In genomic region chr1:218367118-218367517, GRCh38 we compare ENCODE assay signal across 2 cellular contexts.
A peak's percentile ranks its signal among the peaks of the same experiment; 100 is the strongest.
TF ChIP-seq lines count a peak whose summit lies in the region.

No MANE protein-coding gene starts in this region.

TF ChIP-seq in endothelial cell of umbilical vein, 7 proteins besides CTCF, POLR2A, EP300 and RAD21:
- no peak for TF ChIP-seq MYC (IDR thresholded peaks at IDR 0.05; ENCODE audit: low read depth, low read length)
- no peak for TF ChIP-seq JUN (IDR thresholded peaks at IDR 0.05; ENCODE audit: borderline replicate concordance, insufficient read depth, insufficient read length, low read depth)
- no peak for TF ChIP-seq GATA2 (IDR thresholded peaks at IDR 0.05; ENCODE audit: insufficient read depth, insufficient read length, low read depth, low read length)

TF ChIP-seq in HepG2, 621 proteins besides CTCF, POLR2A, EP300 and RAD21 (continues in another document):
- TF ChIP-seq CERS6 (CRISPR knock-in tag; IDR thresholded peaks at IDR 0.05) (no peak), SIX1 (CRISPR knock-in tag; IDR thresholded peaks at IDR 0.05; ENCODE audit: borderline replicate concordance) (no peak), STAG1 (CRISPR knock-in tag; IDR thresholded peaks at IDR 0.05) (0 out of 2 replicates have a peak, but pooled peaks have one; percentile 9), LCORL (IDR thresholded peaks at IDR 0.05) (no peak), LCORL (CRISPR knock-in tag; IDR thresholded peaks at IDR 0.05) (no peak), PAXIP1 (CRISPR knock-in tag; conservative IDR thresholded peaks at IDR 0.05) (0 out of 2 replicates have a peak, but pooled peaks have one; percentile 40), PCBP1 (IDR thresholded peaks at IDR 0.05; ENCODE audit: borderline replicate concordance, low read depth, low read length) (no peak), HDAC1 (CRISPR knock-in tag; IDR thresholded peaks at IDR 0.05) (0 out of 2 replicates have a peak, but pooled peaks have one; percentile 45), BCL6 (CRISPR knock-in tag; IDR thresholded peaks at IDR 0.05) (peak; percentile 70), SOX5 (CRISPR knock-in tag; IDR thresholded peaks at IDR 0.05; ENCODE audit: borderline replicate concordance) (peak; percentile 64; the same call in 1 of the 2 replicates), DPF2 (CRISPR knock-in tag; IDR thresholded peaks at IDR 0.05; ENCODE audit: borderline replicate concordance, low read depth) (peak; percentile 35; the same call in 1 of the 2 replicates), NR2F2 (IDR thresholded peaks at IDR 0.05; ENCODE audit: borderline replicate concordance, low read depth) (peak; percentile 51; the same call in 1 of the 2 replicates), RARA (CRISPR knock-in tag; IDR thresholded peaks at IDR 0.05) (peak; percentile 58), HMG20A (CRISPR knock-in tag; IDR thresholded peaks at IDR 0.05; ENCODE audit: borderline replicate concordance) (0 out of 2 replicates have a peak, but pooled peaks have one; percentile 24), ZEB1 (IDR thresholded peaks at IDR 0.05; ENCODE audit: insufficient replicate concordance, low read depth) (peak; percentile 2), ZBTB7A (CRISPR knock-in tag; IDR thresholded peaks at IDR 0.05) (0 out of 2 replicates have a peak, but pooled peaks have one; percentile 25), SOX13 (IDR thresholded peaks at IDR 0.05) (no peak), SOX13 (CRISPR knock-in tag; conservative IDR thresholded peaks at IDR 0.05 in 1 of 2, IDR thresholded peaks at IDR 0.05 in 1 of 2) (peak in 1 of 2 experiments; percentile 94; a peak in 2 of 4 replicates), CC2D1A (CRISPR knock-in tag; IDR thresholded peaks at IDR 0.05) (0 out of 2 replicates have a peak, but pooled peaks have one; percentile 30), NFIC (IDR thresholded peaks at IDR 0.05; ENCODE audit: low read length) (no peak; the same call in 1 of the 2 replicates), THRA (CRISPR knock-in tag; IDR thresholded peaks at IDR 0.05; ENCODE audit: borderline replicate concordance) (peak; percentile 32; the same call in 1 of the 2 replicates), SNAPC2 (CRISPR knock-in tag; IDR thresholded peaks at IDR 0.05) (0 out of 2 replicates have a peak, but pooled peaks have one; percentile 50), TBX2 (CRISPR knock-in tag; IDR thresholded peaks at IDR 0.05; ENCODE audit: borderline replicate concordance) (0 out of 2 replicates have a peak, but pooled peaks have one; percentile 21), KDM6A (CRISPR knock-in tag; IDR thresholded peaks at IDR 0.05; ENCODE audit: low read depth) (0 out of 2 replicates have a peak, but pooled peaks have one; percentile 31), NR2F6 (IDR thresholded peaks at IDR 0.05) (peak; percentile 45), NR2F6 (CRISPR knock-in tag; IDR thresholded peaks at IDR 0.05) (peak; percentile 55; the same call in 1 of the 2 replicates), ARHGAP35 (CRISPR knock-in tag; IDR thresholded peaks at IDR 0.05; ENCODE audit: borderline replicate concordance) (no peak), ARID5B (CRISPR knock-in tag; IDR thresholded peaks at IDR 0.05) (peak; percentile 44), ISL2 (CRISPR knock-in tag; IDR thresholded peaks at IDR 0.05) (peak; percentile 88), TEAD3 (CRISPR knock-in tag; optimal IDR thresholded peaks at IDR 0.05; ENCODE audit: borderline replicate concordance) (peak; percentile 82), SOX6 (IDR thresholded peaks at IDR 0.05) (no peak), SOX6 (CRISPR knock-in tag; IDR thresholded peaks at IDR 0.05) (peak; percentile 93), HDAC2 (CRISPR knock-in tag; IDR thresholded peaks at IDR 0.05) (peak; percentile 26; the same call in 1 of the 2 replicates), ZNF644 (CRISPR knock-in tag; IDR thresholded peaks at IDR 0.05; ENCODE audit: low read depth) (0 out of 2 replicates have a peak, but pooled peaks have one; percentile 11), GFI1 (CRISPR knock-in tag; IDR thresholded peaks at IDR 0.05; ENCODE audit: borderline replicate concordance) (peak; percentile 55; the same call in 1 of the 2 replicates), REL (CRISPR knock-in tag; conservative IDR thresholded peaks at IDR 0.05) (no peak), NCOA2 (CRISPR knock-in tag; IDR thresholded peaks at IDR 0.05) (peak; percentile 58; the same call in 1 of the 2 replicates), HNF1A (IDR thresholded peaks at IDR 0.05; ENCODE audit: low read depth) (peak; percentile 53), HNF1A (CRISPR knock-in tag; IDR thresholded peaks at IDR 0.05; ENCODE audit: borderline replicate concordance) (peak; percentile 54; the same call in 1 of the 2 replicates), AHDC1 (CRISPR knock-in tag; IDR thresholded peaks at IDR 0.05; ENCODE audit: borderline replicate concordance) (peak; percentile 46; the same call in 1 of the 2 replicates), FOXJ3 (CRISPR knock-in tag; IDR thresholded peaks at IDR 0.05; ENCODE audit: borderline replicate concordance) (peak; percentile 54; the same call in 1 of the 2 replicates)
